In genomic region chr1:31769720-31770390, GRCh38 we compare ENCODE assay signal across 12 cellular contexts. TPM values are rescaled to one million over a fixed set of nuclear protein-coding genes. Genes with fewer than 3 reads are reported as not detected.
DNase-seq lines count a peak whose midpoint lies in the region; ATAC-seq and TF ChIP-seq lines count a peak whose summit lies in the region.
"Had no signal": no experiment of that assay in that cellular context is flagged by ENCODE, and none has a peak within 500 bp of the region (broad histone marks: within the 10 kb centered on the region; RNA-seq: fewer than 3 reads in every experiment).

No MANE protein-coding gene starts in this region.

- no peak overlapping the region for H2AFZ ChIP-seq in OCI-LY7 (ENCODE audit: low read length)

- H3K27ac ChIP-seq in OCI-LY7 (ENCODE audit: low read depth, low read length, poor library complexity, severe bottlenecking), result peak overlapping the region; percentile 32
- no peak overlapping the region for H3K27ac ChIP-seq in ovary

- intact Hi-C loops in Right ventricle myocardium superior (cut with DNase I), result loop anchor here (10.0 kb wide), 1 partner anchor 55 kb away; no protein-coding TSS in a partner anchor
- intact Hi-C loops in cardiac septum (cut with DNase I), result no loop called here
- intact Hi-C loops in OCI-LY7 (cut with micrococcal nuclease; ENCODE audit: unreplicated experiment), result no loop called here
- intact Hi-C loops in head of caudate nucleus (cut with DNase I), result loop anchor here (10.0 kb wide), 1 partner anchor 195 kb away; no protein-coding TSS in a partner anchor
- intact Hi-C loops in ovary (cut with DNase I), result no loop called here

- peaks cover 30% of the 10 kb centered on the region for H3K27me3 Mint-ChIP-seq in endothelial cell (ENCODE audit: unreplicated experiment)

- WGBS in ovary, 3 donors, result 34 to 39% (median 35%) methylated on average over 10 to 12 of the region's 12 CpGs

- H3K9me3 ChIP-seq in OCI-LY7 (ENCODE audit: low read length) (no peaks in the 10 kb centered on the region), ovary (no peaks in the 10 kb centered on the region)

- BruUV-seq in OCI-LY7 (replicated peaks; lab: Mats Ljungman, UMichigan), result no TSS peak

- H3K4me2 ChIP-seq in OCI-LY7 (ENCODE audit: low read length), result 0 out of 2 replicates have a peak overlapping the region, but pooled peaks have one; percentile 27

- H3K27me3 ChIP-seq in ovary, result no peaks in the 10 kb centered on the region

- no peak for TF ChIP-seq POLR2A in ovary (IDR thresholded peaks at IDR 0.05)

- H3K4me3 Mint-ChIP-seq in endothelial cell (ENCODE audit: unreplicated experiment), result no peak overlapping the region
- H3K4me3 Mint-ChIP-seq: activated naive CD4-positive, alpha-beta T cell treated with anti-CD3 and anti-CD28 coated beads for 36 hours had no signal

- DNase-seq in Right ventricle myocardium superior (peak; percentile 69), cardiac septum (ENCODE audit: low spot score) (no peak), OCI-LY7 (ENCODE audit: low spot score) (no peak), head of caudate nucleus (peak in 26 of 42 donors; percentile 48 to 85 (median 64)), endothelial cell (ENCODE audit: low spot score) (no peak), KBM-7 (no peak), ovary (no peak)
- DNase-seq in effector CD8-positive, alpha-beta T cell (lab: John Stamatoyannopoulos, UW), result no peak
- DNase-seq: activated CD4-positive, CD25-positive, alpha-beta regulatory T cell treated with anti-CD3 and anti-CD28 coated beads, Interleukin-2, amount 50 U/mL, for 72 hours; activated naive CD4-positive, alpha-beta T cell treated with anti-CD3 and anti-CD28 coated beads for 36 hours; HCEC 1CT; MM.1S had no signal

- CTCF ChIA-PET in OCI-LY7 (lab: Charles Lee; ENCODE audit: unreplicated experiment), result interaction anchor here (0.6 kb wide), 1 partner anchor 26 kb away, joined by 5 read pairs; no protein-coding TSS in a partner anchor

- in situ Hi-C loops in KBM-7 (cut with MboI; ENCODE audit: low pct_unique_long_range_greater_than_20kb, low sequenced_read_pairs), result no loop called here

- H3K79me2 ChIP-seq in OCI-LY7 (ENCODE audit: insufficient read depth, low read depth, low read length), result no peaks in the 10 kb centered on the region

- H3K4me1 ChIP-seq in OCI-LY7 (ENCODE audit: insufficient read depth, low read length, poor library complexity, severe bottlenecking) (peaks cover 45% of the 10 kb centered on the region), ovary (ENCODE audit: insufficient read depth) (peaks cover 9% of the 10 kb centered on the region)

- H3K4me1 Mint-ChIP-seq in endothelial cell (ENCODE audit: unreplicated experiment), result peaks cover 15% of the 10 kb centered on the region

- H3K4me3 ChIP-seq in OCI-LY7 (ENCODE audit: low read depth, low read length, poor library complexity, severe bottlenecking) (no peak overlapping the region), ovary (no peak overlapping the region)

- TF ChIP-seq CTCF in OCI-LY7 (conservative IDR thresholded peaks at IDR 0.05; ENCODE audit: low read length), result no peak
- TF ChIP-seq CTCF in endothelial cell (IDR thresholded peaks at IDR 0.05; ENCODE audit: unreplicated experiment), result no peak
- no peak for TF ChIP-seq CTCF in ovary (IDR thresholded peaks at IDR 0.05)

- no peaks in the 10 kb centered on the region for H4K20me1 ChIP-seq in OCI-LY7 (ENCODE audit: insufficient read depth, low read length)

- H3K36me3 Mint-ChIP-seq in endothelial cell (ENCODE audit: low read depth, unreplicated experiment), result peaks cover 10% of the 10 kb centered on the region

- no peaks in the 10 kb centered on the region for H3K9me2 ChIP-seq in OCI-LY7 (ENCODE audit: insufficient read depth, low read length)

- ATAC-seq in Right ventricle myocardium superior (ENCODE audit: poor library complexity), result peak; percentile 84

- no peak for TF ChIP-seq EP300 in ovary (IDR thresholded peaks at IDR 0.05)

- H3K36me3 ChIP-seq in OCI-LY7 (ENCODE audit: insufficient read depth, low read length) (no peaks in the 10 kb centered on the region), ovary (no peaks in the 10 kb centered on the region)

- no peak overlapping the region for H3K27ac Mint-ChIP-seq in endothelial cell (ENCODE audit: unreplicated experiment)
- H3K27ac Mint-ChIP-seq: activated naive CD4-positive, alpha-beta T cell treated with anti-CD3 and anti-CD28 coated beads for 36 hours had no signal

- POLR2A ChIA-PET in OCI-LY7 (lab: Charles Lee), result interaction anchor here (0.6 to 1.2 kb wide), 3 partner anchors 10 to 15 kb away, joined by 3 to 5 read pairs (median 3); no protein-coding TSS in a partner anchor

- H3K9me3 Mint-ChIP-seq in endothelial cell (ENCODE audit: unreplicated experiment), result no peaks in the 10 kb centered on the region
- H3K9me3 Mint-ChIP-seq: activated naive CD4-positive, alpha-beta T cell treated with anti-CD3 and anti-CD28 coated beads for 36 hours had no signal

RNA-seq across cellular contexts. Expression of gene ADGRB2, which starts 5.7 kb away (rescaled TPM):
- total RNA-seq in Right ventricle myocardium superior (14.7 TPM), cardiac septum (7.7 TPM), OCI-LY7 (2022) (11.4 and 11.5 TPM in 2 replicates), endothelial cell (ENCODE audit: unreplicated experiment) (0.44 TPM), ovary (1 to 10 TPM in 6 of 7 donors, under 1 TPM in 1; 0.48 to 7.2 (median 1.6) TPM)
- 4.0 and 4.1 TPM in 2 replicates for total RNA-seq in OCI-LY7 (2014; rRNA removed; shearing (Covaris generic))
- 1 to 10 TPM in 1 of 2 donors, under 1 TPM in 1; 0.30 to 2.6 TPM for polyA plus RNA-seq in ovary

RNA-seq across cellular contexts. Expression of gene SPOCD1, which starts 46.0 kb away (rescaled TPM):
- total RNA-seq in Right ventricle myocardium superior (not detected), cardiac septum (0.19 TPM), OCI-LY7 (2022) (1.0 and 1.1 TPM in 2 replicates), endothelial cell (ENCODE audit: unreplicated experiment) (1.5 TPM), ovary (1 to 10 TPM in 2 of 7 donors, under 1 TPM in 4, not detected in 1; 0.15 to 1.7 (median 0.54) TPM)
- total RNA-seq in OCI-LY7 (2014; rRNA removed; shearing (Covaris generic)), result 0.60 and 0.85 TPM in 2 replicates
- polyA plus RNA-seq in ovary, result under 1 TPM; 0.30 to 0.42 TPM

Comparison
In these comparisons a context has a peak if more than half of its experiments do, and no peak if none do; other contexts are left out.
1. DNase-seq: peak in Right ventricle myocardium superior (single experiment) and head of caudate nucleus (26 of 42); none in cardiac septum (single experiment), OCI-LY7 (single experiment), endothelial cell (single experiment), effector CD8-positive, alpha-beta T cell (single experiment), KBM-7 (single experiment) and ovary (0 of 5).
2. intact Hi-C loops: an anchor here in Right ventricle myocardium superior (10.0 kb wide) and head of caudate nucleus (10.0 kb wide); none called in cardiac septum, OCI-LY7 and ovary.